Comparison of ENCODE assay signal across 8 cellular contexts in the genomic region with DNA sequence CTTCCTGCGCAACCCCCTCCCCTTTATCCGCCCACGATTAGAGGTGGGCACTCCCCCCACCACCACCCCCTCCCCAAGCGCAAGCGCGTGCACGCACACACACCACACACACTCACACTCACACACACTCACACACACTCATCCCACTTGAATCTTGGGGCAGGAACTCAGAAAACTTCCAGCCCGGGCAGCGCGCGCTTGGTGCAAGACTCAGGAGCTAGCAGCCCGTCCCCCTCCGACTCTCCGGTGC. TPM values are rescaled to one million over a fixed set of nuclear protein-coding genes. Genes with fewer than 3 reads are reported as not detected.
A peak's percentile ranks its signal among the peaks of the same experiment; 100 is the strongest.
DNase-seq lines count a peak whose midpoint lies in the region; ATAC-seq and TF ChIP-seq lines count a peak whose summit lies in the region.

HMGA2 (plus strand) TSS at position 170 of the 250 bp plus-strand sequence. CDS start 788 bp downstream, outside the sequence.

- H3K36me3 Mint-ChIP-seq in glutamatergic neuron (ENCODE audit: unreplicated experiment): no peaks in the 10 kb centered on the region

- in situ Hi-C loops in GM23248 (cut with MboI): no loop called here

- H3K9me3 Mint-ChIP-seq in glutamatergic neuron (ENCODE audit: unreplicated experiment): peaks cover 3% of the 10 kb centered on the region

- H3K4me2 ChIP-seq in GM23248 (ENCODE audit: unreplicated experiment): peak within 1 kb of the TSS; percentile 85

- H3K9me2 ChIP-seq in GM23248 (ENCODE audit: insufficient read depth): no peaks in the 10 kb centered on the region

- 0 to 1% methylated on average over 7 to 14 of the region's 14 CpGs for WGBS in GM23248 (ENCODE audit: low coverage in 1 of 2, low lambda C conversion rate in 2 of 2, missing lambda C conversion rate in 2 of 2), 2 experiments

- TF ChIP-seq CTCF in WERI-Rb-1 (IDR thresholded peaks at IDR 0.05; ENCODE audit: low read depth, low read length) (no peak), glutamatergic neuron (IDR thresholded peaks at IDR 0.05; ENCODE audit: partially characterized antibody, unreplicated experiment) (no peak)

- peaks cover 40% of the 10 kb centered on the region for H3K4me1 ChIP-seq in GM23248 (ENCODE audit: insufficient read depth)

- H3F3A ChIP-seq in GM23248 (ENCODE audit: insufficient read depth): peaks cover 53% of the 10 kb centered on the region

- peak within 1 kb of the TSS; percentile 68 for H2AFZ ChIP-seq in GM23248

- H3K27ac Mint-ChIP-seq in glutamatergic neuron (ENCODE audit: unreplicated experiment): no peak within 1 kb of the TSS

- H4K20me1 ChIP-seq in GM23248 (ENCODE audit: insufficient read depth): no peaks in the 10 kb centered on the region

- H3K4me1 Mint-ChIP-seq in glutamatergic neuron (ENCODE audit: low read depth, unreplicated experiment): peaks cover 15% of the 10 kb centered on the region

- H3K9me3 ChIP-seq in GM23248 (ENCODE audit: low read depth): no peaks in the 10 kb centered on the region
- no peaks in the 10 kb centered on the region for H3K9me3 ChIP-seq in WERI-Rb-1 (ENCODE audit: severe bottlenecking)

- peaks cover 8% of the 10 kb centered on the region for H3K27me3 Mint-ChIP-seq in glutamatergic neuron (ENCODE audit: unreplicated experiment)

- H3K36me3 ChIP-seq in GM23248 (ENCODE audit: low read depth) (0 out of 2 replicates have a peak, but pooled peaks cover under 1% of the 10 kb centered on the region), WERI-Rb-1 (peaks cover 8% of the 10 kb centered on the region)

- H3K27me3 ChIP-seq in GM23248 (replicated peaks; ENCODE audit: insufficient read depth) (no peaks in the 10 kb centered on the region), WERI-Rb-1 (ENCODE audit: insufficient read depth, low read depth, severe bottlenecking) (no peaks in the 10 kb centered on the region)

- peak within 1 kb of the TSS; percentile 86 for H3K9ac ChIP-seq in GM23248

- H3K4me3 ChIP-seq in GM23248 (peak within 1 kb of the TSS; percentile 91), WERI-Rb-1 (ENCODE audit: low read depth, low read length) (peak within 1 kb of the TSS; percentile 85)

- peak within 1 kb of the TSS; percentile 89 for H3K4me3 Mint-ChIP-seq in glutamatergic neuron (ENCODE audit: unreplicated experiment)

- DNase-seq in GM23248: peak; percentile 90
- DNase-seq in WERI-Rb-1: no peak
- DNase-seq in glutamatergic neuron: no peak
- no peak for DNase-seq in pulmonary artery endothelial cell (ENCODE audit: low read depth, low spot score)
- DNase-seq in NCI-H446 (lab: John Stamatoyannopoulos, UW): no peak
- no peak for DNase-seq in GDM1 (lab: John Stamatoyannopoulos, UW)

- no peak for ATAC-seq in HG02884 (IDR thresholded peaks at IDR 0.05; ENCODE audit: unreplicated experiment)
- ATAC-seq in HG03432 (IDR thresholded peaks at IDR 0.05; ENCODE audit: unreplicated experiment): no peak

- H3K27ac ChIP-seq in GM23248 (peak within 1 kb of the TSS; percentile 75), WERI-Rb-1 (peak within 1 kb of the TSS; percentile 83)

- peaks cover 60% of the 10 kb centered on the region for H3K79me2 ChIP-seq in GM23248 (ENCODE audit: insufficient read depth)

RNA-seq across cellular contexts. Expression of gene HMGA2, which starts in this region (rescaled TPM):
- 16.6 and 26.7 TPM in 2 replicates for total RNA-seq in GM23248 (2014; rRNA removed; shearing (Covaris generic))
- polyA plus RNA-seq in GM23248 (2016; fragmentation: Nextera tagmentation; extraction: Ambion mirVana): 6.4 and 7.8 TPM in 2 replicates
- total RNA-seq in glutamatergic neuron (ENCODE audit: unreplicated experiment): 3.9 TPM
- total RNA-seq in pulmonary artery endothelial cell: 23.6 and 25.2 TPM in 2 replicates
